In genomic region chr1:197453376-197454058, GRCh38 we compare ENCODE assay signal across 17 cellular contexts.
"Had no signal": no experiment of that assay in that cellular context is flagged by ENCODE, and none has a peak within 500 bp of the region (broad histone marks: within the 10 kb centered on the region; RNA-seq: fewer than 3 reads in every experiment).

No MANE protein-coding gene starts in this region.

- H3K4me3 ChIP-seq: coronary artery, dorsolateral prefrontal cortex, esophagus squamous epithelium, heart left ventricle, right atrium auricular region, sigmoid colon, smooth muscle cell had no signal

- FAIRE-seq: islet of Langerhans had no signal

- H3K9me3 ChIP-seq: esophagus squamous epithelium, heart left ventricle, right atrium auricular region, sigmoid colon had no signal

- H3K4me1 ChIP-seq: esophagus squamous epithelium, heart left ventricle, right atrium auricular region, sigmoid colon had no signal

- H3K36me3 Mint-ChIP-seq: naive thymus-derived CD4-positive, alpha-beta T cell had no signal

- H3K36me3 ChIP-seq: esophagus squamous epithelium, heart left ventricle, right atrium auricular region, sigmoid colon had no signal

- H3K9me3 Mint-ChIP-seq: naive thymus-derived CD4-positive, alpha-beta T cell; nephron progenitor cell had no signal

- DNase-seq: dorsolateral prefrontal cortex; effector memory CD4-positive, alpha-beta T cell; esophagus squamous epithelium; heart left ventricle; hippocampal formation; mammary epithelial cell; naive thymus-derived CD4-positive, alpha-beta T cell; nephron progenitor cell; sigmoid colon; stimulated activated CD4-positive, alpha-beta T cell treated with anti-CD3 and anti-CD28 coated beads, Interleukin-2, amount 100 ng/mL, for 48 hours; stimulated activated naive CD4-positive, alpha-beta T cell treated with Interleukin-2 at 50 U/mL for 16 hours; trophoblast cell had no signal

- H3K27me3 ChIP-seq: dorsolateral prefrontal cortex, esophagus squamous epithelium, heart left ventricle, right atrium auricular region, sigmoid colon had no signal

- ATAC-seq: heart left ventricle; left lobe of liver; naive thymus-derived CD4-positive, alpha-beta T cell had no signal

- H3K27ac ChIP-seq: coronary artery, dorsolateral prefrontal cortex, esophagus squamous epithelium, heart left ventricle, right atrium auricular region, sigmoid colon had no signal

- H3K4me3 Mint-ChIP-seq: naive thymus-derived CD4-positive, alpha-beta T cell; nephron progenitor cell had no signal

- H3K27ac Mint-ChIP-seq: naive thymus-derived CD4-positive, alpha-beta T cell; nephron progenitor cell had no signal
